22 cellular contexts compared by ENCODE assay signal in the genomic region with DNA sequence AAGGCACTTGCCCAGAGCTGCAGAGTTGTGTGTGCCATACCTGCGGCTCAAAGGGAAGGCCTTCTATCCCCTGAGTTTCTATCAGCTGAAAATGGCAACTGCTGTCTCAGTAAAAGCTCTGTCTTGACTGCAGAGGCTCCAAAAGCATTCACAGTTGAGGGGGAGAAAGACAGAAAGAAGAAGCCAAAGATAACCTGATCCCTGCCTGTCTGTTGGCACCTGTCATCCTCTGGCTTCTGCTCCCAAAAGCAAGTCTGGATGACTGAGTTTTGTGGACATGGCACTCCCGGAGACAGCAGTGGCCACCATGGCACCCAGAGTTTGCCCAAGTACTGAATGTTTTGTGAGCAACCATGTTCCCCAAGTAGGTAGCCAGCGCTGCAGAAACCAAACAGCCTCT.
A peak's percentile ranks its signal among the peaks of the same experiment; 100 is the strongest.
DNase-seq lines count a peak whose midpoint lies in the region; ATAC-seq, FAIRE-seq and TF ChIP-seq lines count a peak whose summit lies in the region.
"Had no signal": no experiment of that assay in that cellular context is flagged by ENCODE, and none has a peak within 500 bp of the region (broad histone marks: within the 10 kb centered on the region; RNA-seq: fewer than 3 reads in every experiment).

No MANE protein-coding gene starts in this region.

- no peak for TF ChIP-seq CTCF in mammary epithelial cell (conservative IDR thresholded peaks at IDR 0.05 in 1 of 2, IDR thresholded peaks at IDR 0.05 in 1 of 2; ENCODE audit: extremely low read depth in 1 of 2, insufficient read depth in 1 of 2, low read depth in 1 of 2, low read length in 2 of 2)
- TF ChIP-seq CTCF in MCF 10A (IDR thresholded peaks at IDR 0.05; ENCODE audit: unreplicated experiment): no peak
- no peak for TF ChIP-seq CTCF in esophagus squamous epithelium (IDR thresholded peaks at IDR 0.05)

- no peak overlapping the region for H3K27ac Mint-ChIP-seq in MCF 10A (ENCODE audit: low read depth, unreplicated experiment)
- H3K27ac Mint-ChIP-seq in naive thymus-derived CD8-positive, alpha-beta T cell: peak overlapping the region in 6 of 10 donors; percentile 12 to 85 (median 52)
- H3K27ac Mint-ChIP-seq: CD8-positive, alpha-beta T cell had no signal

- H3K9ac ChIP-seq in mammary epithelial cell (ENCODE audit: insufficient read depth, low read length): no peak overlapping the region
- H3K9ac ChIP-seq in skeletal muscle tissue (ENCODE audit: low read depth in 1 of 3, low read length in 3 of 3): peak overlapping the region in 1 of 3 donors; percentile 18
- H3K9ac ChIP-seq: BLaER1 treated with 17β-estradiol and CSF1 and Interleukin-3, amounts not matched to agents 10 nM and 100 nM had no signal

- TF ChIP-seq POLR2A in GM12891 (IDR thresholded peaks at IDR 0.05; ENCODE audit: low read depth, low read length) (no peak), esophagus squamous epithelium (IDR thresholded peaks at IDR 0.05) (no peak)

- POLR2A ChIA-PET in MCF 10A (lab: Yijun Ruan, JAX): interaction anchor here (0.7 to 1.6 kb wide), 6 partner anchors 8 to 174 kb away, joined by 3 to 5 read pairs (median 4); no protein-coding TSS in a partner anchor
- POLR2A ChIA-PET in naive thymus-derived CD8-positive, alpha-beta T cell (lab: Charles Lee): no interaction called here

- no peak overlapping the region for H3K27ac ChIP-seq in mammary epithelial cell (ENCODE audit: insufficient read depth, low read depth, low read length)
- peak overlapping the region; percentile 34 for H3K27ac ChIP-seq in skeletal muscle tissue (ENCODE audit: low read depth, low read length)
- no peak overlapping the region for H3K27ac ChIP-seq in esophagus squamous epithelium
- H3K27ac ChIP-seq: BLaER1 treated with 17β-estradiol and CSF1 and Interleukin-3, amounts not matched to agents 10 nM and 100 nM had no signal

- H3K36me3 ChIP-seq in mammary epithelial cell (ENCODE audit: insufficient read depth, low read length): no peaks in the 10 kb centered on the region
- H3K36me3 ChIP-seq in skeletal muscle tissue (ENCODE audit: control insufficient read depth in 3 of 3, insufficient read depth in 3 of 3, low read length in 3 of 3): peaks cover 0 to 2% (median 0%) of the 10 kb centered on the region in 3 donors
- peaks cover 0 to 4% (median 0%) of the 10 kb centered on the region in 3 donors for H3K36me3 ChIP-seq in esophagus squamous epithelium

- 50% methylated on average over 3 of the region's 3 CpGs for WGBS in mammary epithelial cell (ENCODE audit: low coverage, missing lambda C conversion rate)
- WGBS in esophagus squamous epithelium, 2 donors: 89 to 100% methylated on average over 3 of the region's 3 CpGs

- no peak overlapping the region for H3K4me3 Mint-ChIP-seq in MCF 10A (ENCODE audit: unreplicated experiment)
- no peak overlapping the region for H3K4me3 Mint-ChIP-seq in naive thymus-derived CD8-positive, alpha-beta T cell
- H3K4me3 Mint-ChIP-seq: CD8-positive, alpha-beta T cell had no signal

- H3K36me3 Mint-ChIP-seq in MCF 10A (ENCODE audit: insufficient read depth, unreplicated experiment): peaks cover 7% of the 10 kb centered on the region
- H3K36me3 Mint-ChIP-seq in naive thymus-derived CD8-positive, alpha-beta T cell: peaks cover 0 to 32% (median 16%) of the 10 kb centered on the region in 3 donors

- intact Hi-C loops in mammary epithelial cell (cut with micrococcal nuclease): no loop called here
- intact Hi-C loops in MCF 10A (cut with micrococcal nuclease): no loop called here
- intact Hi-C loops in esophagus squamous epithelium (cut with DNase I): no loop called here

- H3K79me2 ChIP-seq in mammary epithelial cell (ENCODE audit: insufficient read depth, low read length): no peaks in the 10 kb centered on the region

- H3K27me3 Mint-ChIP-seq in MCF 10A (ENCODE audit: insufficient read depth, unreplicated experiment): no peaks in the 10 kb centered on the region
- H3K27me3 Mint-ChIP-seq in naive thymus-derived CD8-positive, alpha-beta T cell: no peaks in the 10 kb centered on the region

- no peaks in the 10 kb centered on the region for H3K27me3 ChIP-seq in mammary epithelial cell (ENCODE audit: insufficient read depth, low read length)
- H3K27me3 ChIP-seq in skeletal muscle tissue (ENCODE audit: control insufficient read depth in 3 of 3, insufficient read depth in 3 of 3, low read length in 3 of 3): no peaks in the 10 kb centered on the region
- no peaks in the 10 kb centered on the region for H3K27me3 ChIP-seq in esophagus squamous epithelium
- H3K27me3 ChIP-seq: BLaER1 treated with 17β-estradiol and CSF1 and Interleukin-3, amounts not matched to agents 10 nM and 100 nM had no signal

- H3K9me3 Mint-ChIP-seq in MCF 10A (ENCODE audit: unreplicated experiment): no peaks in the 10 kb centered on the region
- no peaks in the 10 kb centered on the region for H3K9me3 Mint-ChIP-seq in naive thymus-derived CD8-positive, alpha-beta T cell
- H3K9me3 Mint-ChIP-seq: CD8-positive, alpha-beta T cell had no signal

- H3K4me1 Mint-ChIP-seq in MCF 10A (ENCODE audit: insufficient read depth, unreplicated experiment): peaks cover 15% of the 10 kb centered on the region
- H3K4me1 Mint-ChIP-seq in naive thymus-derived CD8-positive, alpha-beta T cell: peaks cover 16 to 57% (median 41%) of the 10 kb centered on the region in 4 donors

- in situ Hi-C loops in mammary epithelial cell (cut with MboI; ENCODE audit: low sequenced_read_pairs in 2 of 2): no loop called here

- H3K4me2 ChIP-seq in mammary epithelial cell (ENCODE audit: insufficient read depth, low read depth, low read length): no peak overlapping the region
- H3K4me2 ChIP-seq: BLaER1 treated with 17β-estradiol and CSF1 and Interleukin-3, amounts not matched to agents 10 nM and 100 nM had no signal

- dilution Hi-C loops in mammary epithelial cell (cut with HindIII; ENCODE audit: low sequenced_read_pairs): no loop called here

- H4K20me1 ChIP-seq in mammary epithelial cell (ENCODE audit: insufficient read depth, low read length): no peaks in the 10 kb centered on the region

- peak overlapping the region; percentile 0 for H2AFZ ChIP-seq in mammary epithelial cell (ENCODE audit: low read depth, low read length)

- CTCF ChIA-PET in mammary epithelial cell (lab: Charles Lee; ENCODE audit: low non-redundant PET): no interaction called here
- CTCF ChIA-PET in MCF 10A (lab: Yijun Ruan, JAX): interaction anchor here (0.7 to 1.4 kb wide), 7 partner anchors 10 to 339 kb away, joined by 3 read pairs; no protein-coding TSS in a partner anchor

- H3K9me3 ChIP-seq in mammary epithelial cell (replicated peaks; ENCODE audit: insufficient read depth, low read length) (no peaks in the 10 kb centered on the region), skeletal muscle tissue (ENCODE audit: control insufficient read depth in 3 of 3, low read length in 3 of 3) (no peaks in the 10 kb centered on the region), esophagus squamous epithelium (no peaks in the 10 kb centered on the region)

- H3K4me3 ChIP-seq in mammary epithelial cell (replicated peaks in 1 of 3; ENCODE audit: insufficient read depth in 1 of 3, low read depth in 2 of 3, low read length in 3 of 3): no peak overlapping the region
- peak overlapping the region in 2 of 3 donors; percentile 22 to 38 for H3K4me3 ChIP-seq in skeletal muscle tissue (ENCODE audit: low read length in 3 of 3)
- H3K4me3 ChIP-seq in esophagus squamous epithelium: no peak overlapping the region
- H3K4me3 ChIP-seq: BLaER1 treated with 17β-estradiol and CSF1 and Interleukin-3, amounts not matched to agents 10 nM and 100 nM; K562 had no signal

- FAIRE-seq in GM12891 (lab: Jason Lieb, UNC): no peak
- FAIRE-seq: GM19239, H54 had no signal

- no peak for ATAC-seq in naive thymus-derived CD8-positive, alpha-beta T cell
- ATAC-seq: CD8-positive, alpha-beta T cell; K562 had no signal

- BruUV-seq in mammary epithelial cell (replicated peaks; lab: Mats Ljungman, UMichigan) (no TSS peak), MCF 10A (replicated peaks; lab: Mats Ljungman, UMichigan) (no TSS peak)

- DNase-seq in mammary epithelial cell: no peak
- no peak for DNase-seq in MCF 10A (ENCODE audit: unreplicated experiment)
- peak; percentile 56 for DNase-seq in NCI-H69 (lab: John Stamatoyannopoulos, UW)
- no peak for DNase-seq in naive thymus-derived CD8-positive, alpha-beta T cell
- DNase-seq in GM12891 (ENCODE audit: insufficient read length, low spot score): no peak
- no peak for DNase-seq in esophagus squamous epithelium (lab: John Stamatoyannopoulos, UW)
- DNase-seq in retina: no peak
- DNase-seq: 8988T; Calu3; CD8-positive, alpha-beta T cell; DMS153; GF-D8; NCI-H1092 treated with DMSO at 0.1 percent for 48 hours; NCI-H1436 treated with DMSO at 0.1 percent for 48 hours; NCI-H1930; NCI-H748 treated with DMSO at 0.1 percent for 48 hours; Right ventricle myocardium superior had no signal

- H3K4me1 ChIP-seq in mammary epithelial cell (ENCODE audit: insufficient read depth, low read length) (no peaks in the 10 kb centered on the region), skeletal muscle tissue (ENCODE audit: control insufficient read depth in 3 of 3, insufficient read depth in 3 of 3, low read length in 3 of 3) (peaks cover 23 to 27% (median 27%) of the 10 kb centered on the region in 3 donors), esophagus squamous epithelium (peaks cover 0 to 25% (median 0%) of the 10 kb centered on the region in 3 donors)

TF ChIP-seq in GM12891, 5 proteins besides CTCF, POLR2A, EP300 and RAD21:
- no peak for TF ChIP-seq PAX5 (IDR thresholded peaks at IDR 0.05; ENCODE audit: insufficient read depth, low read length, severe bottlenecking)
- no peak for TF ChIP-seq POU2F2 (IDR thresholded peaks at IDR 0.05; ENCODE audit: low read depth, low read length)
- TF ChIP-seq TAF1 (IDR thresholded peaks at IDR 0.05; ENCODE audit: low read depth, low read length): no peak
- no peak for TF ChIP-seq SPI1 (IDR thresholded peaks at IDR 0.05; ENCODE audit: low read depth, low read length)
- no peak for TF ChIP-seq POLR2AphosphoS5 (IDR thresholded peaks at IDR 0.05; ENCODE audit: low read depth, low read length)

Comparison
In these comparisons a context has a peak if more than half of its experiments do, and no peak if none do; other contexts are left out.
1. H3K4me3 ChIP-seq: peak in skeletal muscle tissue (2 of 3); none in mammary epithelial cell (0 of 3) and esophagus squamous epithelium (0 of 4).